1 cellular context compared by ENCODE assay signal in the genomic region with DNA sequence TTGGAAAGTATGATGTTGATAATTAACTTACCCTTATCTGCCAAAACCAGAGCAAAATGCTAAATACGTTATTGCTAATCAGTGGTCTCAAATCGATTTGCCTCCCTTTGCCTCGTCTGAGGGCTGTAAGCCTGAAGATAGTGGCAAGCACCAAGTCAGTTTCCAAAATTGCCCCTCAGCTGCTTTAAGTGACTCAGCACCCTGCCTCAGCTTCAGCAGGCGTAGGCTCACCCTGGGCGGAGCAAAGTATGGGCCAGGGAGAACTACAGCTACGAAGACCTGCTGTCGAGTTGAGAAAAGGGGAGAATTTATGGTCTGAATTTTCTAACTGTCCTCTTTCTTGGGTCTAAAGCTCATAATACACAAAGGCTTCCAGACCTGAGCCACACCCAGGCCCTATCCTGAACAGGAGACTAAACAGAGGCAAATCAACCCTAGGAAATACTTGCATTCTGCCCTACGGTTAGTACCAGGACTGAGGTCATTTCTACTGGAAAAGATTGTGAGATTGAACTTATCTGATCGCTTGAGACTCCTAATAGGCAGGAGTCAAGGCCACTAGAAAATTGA.
TF ChIP-seq lines count a peak whose summit lies in the region.

No MANE protein-coding gene starts in this region.

TF ChIP-seq in K562, 482 proteins besides CTCF, POLR2A, EP300 and RAD21 (continued from another document and continues in another):
- TF ChIP-seq, protein P1, sequence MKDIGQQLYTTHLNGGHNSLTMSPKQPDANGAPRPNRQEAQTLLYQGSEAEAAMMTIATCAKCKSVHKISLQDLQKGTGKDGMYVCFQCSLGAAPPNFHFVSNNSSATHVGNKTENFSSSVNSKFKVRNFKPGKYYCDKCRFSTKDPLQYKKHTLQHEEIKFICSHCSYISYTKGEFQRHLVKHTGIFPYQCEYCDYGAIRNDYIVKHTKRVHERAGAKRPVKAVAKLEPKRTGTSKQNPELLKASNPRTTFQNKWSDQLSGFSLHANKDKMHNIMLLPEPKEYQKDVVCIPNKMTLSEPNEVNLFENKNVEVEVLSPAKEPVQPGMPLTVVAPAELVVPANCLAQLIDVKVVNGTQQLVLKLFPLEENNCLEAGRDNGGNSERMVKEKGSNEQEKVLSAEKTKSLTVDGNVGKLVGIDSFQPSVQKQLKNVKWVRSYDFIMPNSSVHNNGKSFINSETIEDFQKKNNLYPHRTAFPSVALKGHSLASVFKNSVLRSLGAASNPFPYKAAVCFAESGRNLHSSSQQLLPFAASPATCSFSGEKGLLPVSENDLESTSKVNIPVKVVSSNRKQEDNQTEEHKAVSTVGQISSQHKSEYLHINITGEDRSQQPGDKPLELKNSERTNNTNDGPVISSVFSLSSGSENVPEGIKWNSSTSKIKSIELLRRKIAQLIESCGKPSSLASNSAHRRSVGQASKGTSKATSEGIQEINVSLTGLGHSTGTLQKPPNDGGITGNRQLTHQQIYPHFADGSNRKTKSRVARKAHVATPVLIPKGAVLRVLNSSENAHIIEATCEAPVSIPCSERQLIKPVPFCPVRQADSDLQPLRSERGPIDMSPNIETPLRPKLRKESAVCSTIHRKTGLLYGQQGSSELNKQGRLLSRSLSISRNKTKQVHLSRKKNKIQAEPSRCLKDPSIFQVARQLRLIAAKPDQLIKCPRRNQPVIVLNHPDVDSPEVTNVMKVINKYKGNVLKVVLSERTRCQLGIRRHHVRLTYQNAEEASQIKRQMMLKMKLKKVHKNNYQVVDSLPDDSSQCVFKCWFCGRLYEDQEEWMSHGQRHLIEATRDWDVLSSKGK (CRISPR knock-in tag; IDR thresholded peaks at IDR 0.05): no peak
- TF ChIP-seq TOE1 (IDR thresholded peaks at IDR 0.05; ENCODE audit: borderline replicate concordance) (0 out of 2 replicates have a peak, but pooled peaks have one; percentile 55), TOE1 (CRISPR knock-in tag; IDR thresholded peaks at IDR 0.05; ENCODE audit: borderline replicate concordance, low read depth) (no peak), TAL1 (IDR thresholded peaks at IDR 0.05) (peak; percentile 89), HDGF (IDR thresholded peaks at IDR 0.05) (no peak), SNIP1 (IDR thresholded peaks at IDR 0.05; ENCODE audit: low read depth) (no peak), TAF9B (IDR thresholded peaks at IDR 0.05; ENCODE audit: partially characterized antibody) (peak; percentile 46), ELF4 (CRISPR knock-in tag; IDR thresholded peaks at IDR 0.05) (no peak; the same call in 1 of the 2 replicates), U2AF1 (optimal IDR thresholded peaks at IDR 0.05; ENCODE audit: low read depth, low read length) (no peak), ZNF778 (CRISPR knock-in tag; IDR thresholded peaks at IDR 0.05) (no peak), ZNF507 (tag; conservative IDR thresholded peaks at IDR 0.05) (no peak), TFAM (CRISPR knock-in tag; conservative IDR thresholded peaks at IDR 0.05) (no peak), RCOR1 (IDR thresholded peaks at IDR 0.05; ENCODE audit: borderline replicate concordance in 1 of 2, low read depth in 2 of 2, low read length in 2 of 2) (peak in 1 of 2 experiments; percentile 91; a peak in 3 of 4 replicates), FOXP1 (CRISPR knock-in tag; IDR thresholded peaks at IDR 0.05) (no peak), MIER1 (IDR thresholded peaks at IDR 0.05; ENCODE audit: low read depth) (no peak), GABPB2 (CRISPR knock-in tag; conservative IDR thresholded peaks at IDR 0.05) (no peak), TAF15 (IDR thresholded peaks at IDR 0.05; ENCODE audit: low read depth, low read length) (no peak), HMGXB4 (CRISPR knock-in tag; IDR thresholded peaks at IDR 0.05) (no peak), CREB3 (tag; conservative IDR thresholded peaks at IDR 0.05; ENCODE audit: low read depth) (0 out of 2 replicates have a peak, but pooled peaks have one; percentile 35), ZNF143 (CRISPR knock-in tag; IDR thresholded peaks at IDR 0.05) (no peak), MTA3 (IDR thresholded peaks at IDR 0.05; ENCODE audit: borderline replicate concordance) (peak; percentile 87), ZNF436 (CRISPR knock-in tag; IDR thresholded peaks at IDR 0.05) (no peak), TRIM24 (IDR thresholded peaks at IDR 0.05) (peak; percentile 83 to 88), TEAD4 (IDR thresholded peaks at IDR 0.05; ENCODE audit: low read length) (peak; percentile 94), TEAD4 (CRISPR knock-in tag; IDR thresholded peaks at IDR 0.05; ENCODE audit: borderline replicate concordance) (no peak), NCOA6 (IDR thresholded peaks at IDR 0.05) (no peak; the same call in 1 of the 2 replicates), PATZ1 (CRISPR knock-in tag; IDR thresholded peaks at IDR 0.05; ENCODE audit: borderline replicate concordance) (no peak), MAFK (IDR thresholded peaks at IDR 0.05; ENCODE audit: low read length) (peak; percentile 92), ZNF764 (CRISPR knock-in tag; IDR thresholded peaks at IDR 0.05; ENCODE audit: low read depth) (no peak), RBM25 (IDR thresholded peaks at IDR 0.05; ENCODE audit: low read depth, low read length, severe bottlenecking) (no peak), FOS (IDR thresholded peaks at IDR 0.05; ENCODE audit: extremely low read depth, insufficient read length) (no peak), MEF2A (IDR thresholded peaks at IDR 0.05; ENCODE audit: control insufficient read depth, low read depth, low read length) (peak; percentile 79), NCOR1 (IDR thresholded peaks at IDR 0.05) (peak; percentile 93), ZNF253 (CRISPR knock-in tag; conservative IDR thresholded peaks at IDR 0.05) (no peak), DMBX1 (CRISPR knock-in tag; IDR thresholded peaks at IDR 0.05; ENCODE audit: borderline replicate concordance) (no peak), HDAC2 (IDR thresholded peaks at IDR 0.05) (peak; percentile 90), MNT (conservative IDR thresholded peaks at IDR 0.05) (peak; percentile 17 to 44; a peak in 2 of 4 replicates), SREBF2 (CRISPR knock-in tag; IDR thresholded peaks at IDR 0.05) (no peak), ZNF644 (tag; IDR thresholded peaks at IDR 0.05; ENCODE audit: low read depth) (peak; percentile 73; the same call in 1 of the 2 replicates), HMG20B (CRISPR knock-in tag; IDR thresholded peaks at IDR 0.05) (no peak), ZKSCAN8 (CRISPR knock-in tag; IDR thresholded peaks at IDR 0.05) (peak; percentile 84), ZNF316 (IDR thresholded peaks at IDR 0.05) (peak; percentile 96), KDM4B (IDR thresholded peaks at IDR 0.05; ENCODE audit: borderline replicate concordance in 2 of 2, low read depth in 1 of 2) (no peak), PRMT5 (CRISPR knock-in tag; IDR thresholded peaks at IDR 0.05) (no peak), HMGN3 (IDR thresholded peaks at IDR 0.05; ENCODE audit: borderline replicate concordance, extremely low read depth, insufficient read length, low read depth, low read length) (no peak)
- TF ChIP-seq, protein P2, sequence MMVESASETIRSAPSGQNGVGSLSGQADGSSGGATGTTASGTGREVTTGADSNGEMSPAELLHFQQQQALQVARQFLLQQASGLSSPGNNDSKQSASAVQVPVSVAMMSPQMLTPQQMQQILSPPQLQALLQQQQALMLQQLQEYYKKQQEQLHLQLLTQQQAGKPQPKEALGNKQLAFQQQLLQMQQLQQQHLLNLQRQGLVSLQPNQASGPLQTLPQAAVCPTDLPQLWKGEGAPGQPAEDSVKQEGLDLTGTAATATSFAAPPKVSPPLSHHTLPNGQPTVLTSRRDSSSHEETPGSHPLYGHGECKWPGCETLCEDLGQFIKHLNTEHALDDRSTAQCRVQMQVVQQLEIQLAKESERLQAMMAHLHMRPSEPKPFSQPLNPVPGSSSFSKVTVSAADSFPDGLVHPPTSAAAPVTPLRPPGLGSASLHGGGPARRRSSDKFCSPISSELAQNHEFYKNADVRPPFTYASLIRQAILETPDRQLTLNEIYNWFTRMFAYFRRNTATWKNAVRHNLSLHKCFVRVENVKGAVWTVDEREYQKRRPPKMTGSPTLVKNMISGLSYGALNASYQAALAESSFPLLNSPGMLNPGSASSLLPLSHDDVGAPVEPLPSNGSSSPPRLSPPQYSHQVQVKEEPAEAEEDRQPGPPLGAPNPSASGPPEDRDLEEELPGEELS (CRISPR knock-in tag; IDR thresholded peaks at IDR 0.05; ENCODE audit: borderline replicate concordance): no peak
- TF ChIP-seq, protein P3, sequence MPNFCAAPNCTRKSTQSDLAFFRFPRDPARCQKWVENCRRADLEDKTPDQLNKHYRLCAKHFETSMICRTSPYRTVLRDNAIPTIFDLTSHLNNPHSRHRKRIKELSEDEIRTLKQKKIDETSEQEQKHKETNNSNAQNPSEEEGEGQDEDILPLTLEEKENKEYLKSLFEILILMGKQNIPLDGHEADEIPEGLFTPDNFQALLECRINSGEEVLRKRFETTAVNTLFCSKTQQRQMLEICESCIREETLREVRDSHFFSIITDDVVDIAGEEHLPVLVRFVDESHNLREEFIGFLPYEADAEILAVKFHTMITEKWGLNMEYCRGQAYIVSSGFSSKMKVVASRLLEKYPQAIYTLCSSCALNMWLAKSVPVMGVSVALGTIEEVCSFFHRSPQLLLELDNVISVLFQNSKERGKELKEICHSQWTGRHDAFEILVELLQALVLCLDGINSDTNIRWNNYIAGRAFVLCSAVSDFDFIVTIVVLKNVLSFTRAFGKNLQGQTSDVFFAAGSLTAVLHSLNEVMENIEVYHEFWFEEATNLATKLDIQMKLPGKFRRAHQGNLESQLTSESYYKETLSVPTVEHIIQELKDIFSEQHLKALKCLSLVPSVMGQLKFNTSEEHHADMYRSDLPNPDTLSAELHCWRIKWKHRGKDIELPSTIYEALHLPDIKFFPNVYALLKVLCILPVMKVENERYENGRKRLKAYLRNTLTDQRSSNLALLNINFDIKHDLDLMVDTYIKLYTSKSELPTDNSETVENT (CRISPR knock-in tag; IDR thresholded peaks at IDR 0.05): no peak
- TF ChIP-seq, protein P4, sequence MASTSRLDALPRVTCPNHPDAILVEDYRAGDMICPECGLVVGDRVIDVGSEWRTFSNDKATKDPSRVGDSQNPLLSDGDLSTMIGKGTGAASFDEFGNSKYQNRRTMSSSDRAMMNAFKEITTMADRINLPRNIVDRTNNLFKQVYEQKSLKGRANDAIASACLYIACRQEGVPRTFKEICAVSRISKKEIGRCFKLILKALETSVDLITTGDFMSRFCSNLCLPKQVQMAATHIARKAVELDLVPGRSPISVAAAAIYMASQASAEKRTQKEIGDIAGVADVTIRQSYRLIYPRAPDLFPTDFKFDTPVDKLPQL (IDR thresholded peaks at IDR 0.05; ENCODE audit: extremely low read depth, insufficient read length): no peak
- TF ChIP-seq, protein P5, sequence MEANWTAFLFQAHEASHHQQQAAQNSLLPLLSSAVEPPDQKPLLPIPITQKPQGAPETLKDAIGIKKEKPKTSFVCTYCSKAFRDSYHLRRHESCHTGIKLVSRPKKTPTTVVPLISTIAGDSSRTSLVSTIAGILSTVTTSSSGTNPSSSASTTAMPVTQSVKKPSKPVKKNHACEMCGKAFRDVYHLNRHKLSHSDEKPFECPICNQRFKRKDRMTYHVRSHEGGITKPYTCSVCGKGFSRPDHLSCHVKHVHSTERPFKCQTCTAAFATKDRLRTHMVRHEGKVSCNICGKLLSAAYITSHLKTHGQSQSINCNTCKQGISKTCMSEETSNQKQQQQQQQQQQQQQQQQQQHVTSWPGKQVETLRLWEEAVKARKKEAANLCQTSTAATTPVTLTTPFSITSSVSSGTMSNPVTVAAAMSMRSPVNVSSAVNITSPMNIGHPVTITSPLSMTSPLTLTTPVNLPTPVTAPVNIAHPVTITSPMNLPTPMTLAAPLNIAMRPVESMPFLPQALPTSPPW (CRISPR knock-in tag; IDR thresholded peaks at IDR 0.05): peak; percentile 44
